10 cellular contexts compared by ENCODE assay signal in the genomic region with DNA sequence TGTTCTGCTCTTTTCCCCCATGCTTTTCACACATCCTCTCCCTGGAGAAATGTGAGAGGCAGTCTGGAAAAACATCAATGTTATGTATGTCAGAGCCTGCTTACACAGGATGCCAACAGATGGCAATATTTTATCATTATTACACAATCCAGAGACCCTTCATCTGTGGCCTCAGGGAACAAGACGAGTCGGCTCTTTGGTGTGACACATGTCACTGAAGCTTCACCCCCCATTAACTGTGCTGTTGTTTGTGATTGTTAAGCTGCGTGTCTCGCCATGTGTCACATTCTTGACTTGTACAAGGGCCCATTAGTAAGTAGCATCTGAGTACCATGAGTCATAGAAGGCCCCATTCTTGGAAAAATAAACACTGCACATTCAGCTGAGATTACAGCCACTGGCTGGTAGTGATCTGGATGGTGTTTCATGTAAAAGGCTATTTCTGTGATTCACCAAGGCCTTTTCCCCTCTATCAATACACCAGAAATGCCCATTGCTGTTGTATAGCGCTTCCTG.
DNase-seq lines count a peak whose midpoint lies in the region; ATAC-seq and TF ChIP-seq lines count a peak whose summit lies in the region.
"Had no signal": no experiment of that assay in that cellular context is flagged by ENCODE, and none has a peak within 500 bp of the region (broad histone marks: within the 10 kb centered on the region; RNA-seq: fewer than 3 reads in every experiment).

No MANE protein-coding gene starts in this region.

- no peak overlapping the region for H3K27ac Mint-ChIP-seq in activated CD8-positive, alpha-beta memory T cell treated with anti-CD3 and anti-CD28 coated beads, Interleukin-2, amount 10 ng/mL, durations not matched to agents 7 days and 5 days

- CTCF ChIA-PET in activated CD8-positive, alpha-beta memory T cell treated with anti-CD3 and anti-CD28 coated beads, Interleukin-2, amount 10 ng/mL, durations not matched to agents 7 days and 5 days (lab: Charles Lee) = no interaction called here

- H3K4me1 ChIP-seq in lower lobe of right lung (no peaks in the 10 kb centered on the region), right atrium auricular region (no peaks in the 10 kb centered on the region)
- H3K4me1 ChIP-seq: parathyroid adenoma had no signal

- H3K4me3 ChIP-seq in lower lobe of right lung = no peak overlapping the region
- H3K4me3 ChIP-seq in right atrium auricular region = no peak overlapping the region

- peaks cover 14% of the 10 kb centered on the region for H3K9me3 Mint-ChIP-seq in activated CD8-positive, alpha-beta memory T cell treated with anti-CD3 and anti-CD28 coated beads, Interleukin-2, amount 10 ng/mL, durations not matched to agents 7 days and 5 days (ENCODE audit: low read depth)

- peak; percentile 97 for DNase-seq in Caki2 (ENCODE audit: low read depth)
- DNase-seq in NCI-H1417 (lab: John Stamatoyannopoulos, UW) = peak; percentile 56 to 92 (median 81)
- peak; percentile 69 to 91 for DNase-seq in SW 1271 (lab: John Stamatoyannopoulos, UW)
- no peak for DNase-seq in lower lobe of right lung
- DNase-seq in CD1c-positive myeloid dendritic cell (ENCODE audit: extremely low spot score) = no peak
- no peak for DNase-seq in right atrium auricular region (ENCODE audit: low spot score)
- no peak for DNase-seq in activated CD8-positive, alpha-beta memory T cell treated with anti-CD3 and anti-CD28 coated beads, Interleukin-2, amount 10 ng/mL, durations not matched to agents 7 days and 5 days
- DNase-seq: WERI-Rb-1 had no signal

- no peaks in the 10 kb centered on the region for H3K4me1 Mint-ChIP-seq in activated CD8-positive, alpha-beta memory T cell treated with anti-CD3 and anti-CD28 coated beads, Interleukin-2, amount 10 ng/mL, durations not matched to agents 7 days and 5 days

- in situ Hi-C loops in Caki2 (cut with HindIII; ENCODE audit: low pct_unique_long_range_greater_than_20kb, low sequenced_read_pairs) = loop anchor here (25.0 kb wide), 1 partner anchor 1099 kb away; no protein-coding TSS in a partner anchor

- no peaks in the 10 kb centered on the region for H3K36me3 Mint-ChIP-seq in activated CD8-positive, alpha-beta memory T cell treated with anti-CD3 and anti-CD28 coated beads, Interleukin-2, amount 10 ng/mL, durations not matched to agents 7 days and 5 days

- H3K27me3 Mint-ChIP-seq in activated CD8-positive, alpha-beta memory T cell treated with anti-CD3 and anti-CD28 coated beads, Interleukin-2, amount 10 ng/mL, durations not matched to agents 7 days and 5 days = no peaks in the 10 kb centered on the region

- no peak for TF ChIP-seq CTCF in lower lobe of right lung (IDR thresholded peaks at IDR 0.05)
- TF ChIP-seq CTCF in right atrium auricular region (IDR thresholded peaks at IDR 0.05) = no peak

- intact Hi-C loops in lower lobe of right lung (cut with DNase I) = no loop called here

- no peaks in the 10 kb centered on the region for H3K9me3 ChIP-seq in lower lobe of right lung
- H3K9me3 ChIP-seq in right atrium auricular region = no peaks in the 10 kb centered on the region

- H3K27ac ChIP-seq in lower lobe of right lung (no peak overlapping the region), right atrium auricular region (no peak overlapping the region)
- H3K27ac ChIP-seq: parathyroid adenoma, WERI-Rb-1 had no signal

- H3K27me3 ChIP-seq in lower lobe of right lung (ENCODE audit: low read depth) (no peaks in the 10 kb centered on the region), right atrium auricular region (no peaks in the 10 kb centered on the region)

- H3K4me3 Mint-ChIP-seq in activated CD8-positive, alpha-beta memory T cell treated with anti-CD3 and anti-CD28 coated beads, Interleukin-2, amount 10 ng/mL, durations not matched to agents 7 days and 5 days = no peak overlapping the region

- ATAC-seq in lower lobe of right lung = peak; percentile 88 to 97
- no peak for ATAC-seq in HG02623 (IDR thresholded peaks at IDR 0.05; ENCODE audit: unreplicated experiment)
- ATAC-seq in activated CD8-positive, alpha-beta memory T cell treated with anti-CD3 and anti-CD28 coated beads, Interleukin-2, amount 10 ng/mL, durations not matched to agents 7 days and 5 days = no peak

- H3K36me3 ChIP-seq in lower lobe of right lung = no peaks in the 10 kb centered on the region
- H3K36me3 ChIP-seq in right atrium auricular region = no peaks in the 10 kb centered on the region
- H3K36me3 ChIP-seq: WERI-Rb-1 had no signal

Comparison
In these comparisons a context has a peak if more than half of its experiments do, and no peak if none do; other contexts are left out.
1. DNase-seq: peak in Caki2 (single experiment), NCI-H1417 (3 of 3) and SW 1271 (2 of 2); none in lower lobe of right lung (single experiment), CD1c-positive myeloid dendritic cell (single experiment), right atrium auricular region (single experiment) and activated CD8-positive, alpha-beta memory T cell treated with anti-CD3 and anti-CD28 coated beads, Interleukin-2, amount 10 ng/mL, durations not matched to agents 7 days and 5 days (single experiment).
2. ATAC-seq: peak in lower lobe of right lung (2 of 2); none in HG02623 (single experiment) and activated CD8-positive, alpha-beta memory T cell treated with anti-CD3 and anti-CD28 coated beads, Interleukin-2, amount 10 ng/mL, durations not matched to agents 7 days and 5 days (single experiment).